Comparison of ENCODE assay signal across 25 cellular contexts in genomic region chr2:203164311-203164935, GRCh38.
DNase-seq lines count a peak whose midpoint lies in the region; ATAC-seq and TF ChIP-seq lines count a peak whose summit lies in the region.
"Had no signal": no experiment of that assay in that cellular context is flagged by ENCODE, and none has a peak within 500 bp of the region (broad histone marks: within the 10 kb centered on the region; RNA-seq: fewer than 3 reads in every experiment).

No MANE protein-coding gene starts in this region.

- CTCF ChIA-PET in BJ (lab: Yijun Ruan, JAX), result interaction anchor here (1.7 kb wide), 1 partner anchor 9 kb away, joined by 6 read pairs; no protein-coding TSS in a partner anchor

- POLR2A ChIA-PET in BJ (lab: Charles Lee), result no interaction called here

- DNase-seq in BJ (ENCODE audit: low read depth) (peak; percentile 31), MV-4-11 (lab: John Stamatoyannopoulos, UW) (peak; percentile 21), fibroblast of villous mesenchyme (ENCODE audit: low read depth) (peak; percentile 76), thoracic aorta (ENCODE audit: low spot score) (no peak), NCI-H82 treated with DMSO at 0.1 percent for 48 hours (lab: John Stamatoyannopoulos, UW; ENCODE audit: unreplicated experiment) (no peak), NCI-H146 treated with DMSO at 0.1 percent for 48 hours (lab: John Stamatoyannopoulos, UW; ENCODE audit: unreplicated experiment) (no peak), dedifferentiated amniotic fluid mesenchymal stem cell (ENCODE audit: extremely low spot score) (no peak)
- DNase-seq: ACHN; activated CD4-positive, alpha-beta T cell treated with anti-CD3 and anti-CD28 coated beads, Interleukin-2, amount 10 ng/mL, durations not matched to agents 7 days and 5 days; activated gamma-delta T cell; activated naive CD8-positive, alpha-beta T cell treated with anti-CD3 and anti-CD28 coated beads, Interleukin-2, amount 50 U/mL, for 24 hours; activated T-cell treated with anti-CD3 and anti-CD28 coated beads, Interleukin-2, amount 50 U/mL, for 24 hours; DMS79; effector CD8-positive, alpha-beta T cell; foreskin melanocyte; left lung; mesendoderm; NCI-H1092 treated with DMSO at 0.1 percent for 48 hours; NCI-H187 treated with DMSO at 0.1 percent for 48 hours; NCI-H526 treated with DMSO at 0.1 percent for 48 hours; psoas muscle; SIG-M5; stimulated activated naive CD8-positive, alpha-beta T cell treated with anti-CD3 and anti-CD28 coated beads, Interleukin-15, Interleukin-2, amounts not matched to agents 100 U/mL and 50 U/mL, for 24 hours; testis had no signal

- H3K27me3 ChIP-seq in BJ (ENCODE audit: control insufficient read depth, insufficient read depth, low read length), result no peaks in the 10 kb centered on the region
- no peaks in the 10 kb centered on the region for H3K27me3 ChIP-seq in thoracic aorta (replicated peaks; ENCODE audit: insufficient read depth)
- H3K27me3 ChIP-seq: left lung, testis had no signal

- peak; percentile 91 for ATAC-seq in thoracic aorta (ENCODE audit: insufficient number of reproducible peaks, low FRiP score, low read depth)
- ATAC-seq: activated naive CD8-positive, alpha-beta T cell treated with anti-CD3 and anti-CD28 coated beads, Interleukin-2, amount 50 U/mL, for 24 hours; left lung; psoas muscle; stimulated activated naive CD8-positive, alpha-beta T cell treated with anti-CD3 and anti-CD28 coated beads, Interleukin-15, Interleukin-2, amounts not matched to agents 100 U/mL and 50 U/mL, for 24 hours had no signal

- peak overlapping the region; percentile 46 to 64 for H3K27ac ChIP-seq in thoracic aorta
- H3K27ac ChIP-seq: epithelial cell of prostate, left lung, psoas muscle, testis had no signal

- peaks cover 9% of the 10 kb centered on the region in 2 donors for H3K4me1 ChIP-seq in thoracic aorta (ENCODE audit: control insufficient read depth in 1 of 2, low read depth in 2 of 2)
- H3K4me1 ChIP-seq: left lung, psoas muscle, testis had no signal

- H3K36me3 ChIP-seq in BJ (ENCODE audit: control insufficient read depth, insufficient read depth, low read length), result no peaks in the 10 kb centered on the region
- peaks cover 8% of the 10 kb centered on the region for H3K36me3 ChIP-seq in thoracic aorta

- H3K4me3 ChIP-seq in BJ (ENCODE audit: low read depth, low read length) (no peak overlapping the region), fibroblast of villous mesenchyme (ENCODE audit: low read depth, low read length) (no peak overlapping the region), thoracic aorta (no peak overlapping the region)
- H3K4me3 ChIP-seq: left lung, psoas muscle, testis had no signal

- no peak for TF ChIP-seq CTCF in BJ (IDR thresholded peaks at IDR 0.05; ENCODE audit: insufficient read depth, low read depth, low read length)
- TF ChIP-seq CTCF in fibroblast of villous mesenchyme (IDR thresholded peaks at IDR 0.05; ENCODE audit: insufficient read depth, low read depth, low read length), result no peak
- TF ChIP-seq CTCF in thoracic aorta (IDR thresholded peaks at IDR 0.05), result no peak

- no peaks in the 10 kb centered on the region for H3K9me3 ChIP-seq in thoracic aorta
- H3K9me3 ChIP-seq: left lung, psoas muscle, testis had no signal

Comparison
In these comparisons a context has a peak if more than half of its experiments do, and no peak if none do; other contexts are left out.
1. DNase-seq: peak in BJ (single experiment), MV-4-11 (single experiment) and fibroblast of villous mesenchyme (single experiment); none in thoracic aorta (single experiment), NCI-H82 treated with DMSO at 0.1 percent for 48 hours (single experiment), NCI-H146 treated with DMSO at 0.1 percent for 48 hours (single experiment) and dedifferentiated amniotic fluid mesenchymal stem cell (single experiment).